Comparison of ENCODE assay signal across 8 cellular contexts in the genomic region with DNA sequence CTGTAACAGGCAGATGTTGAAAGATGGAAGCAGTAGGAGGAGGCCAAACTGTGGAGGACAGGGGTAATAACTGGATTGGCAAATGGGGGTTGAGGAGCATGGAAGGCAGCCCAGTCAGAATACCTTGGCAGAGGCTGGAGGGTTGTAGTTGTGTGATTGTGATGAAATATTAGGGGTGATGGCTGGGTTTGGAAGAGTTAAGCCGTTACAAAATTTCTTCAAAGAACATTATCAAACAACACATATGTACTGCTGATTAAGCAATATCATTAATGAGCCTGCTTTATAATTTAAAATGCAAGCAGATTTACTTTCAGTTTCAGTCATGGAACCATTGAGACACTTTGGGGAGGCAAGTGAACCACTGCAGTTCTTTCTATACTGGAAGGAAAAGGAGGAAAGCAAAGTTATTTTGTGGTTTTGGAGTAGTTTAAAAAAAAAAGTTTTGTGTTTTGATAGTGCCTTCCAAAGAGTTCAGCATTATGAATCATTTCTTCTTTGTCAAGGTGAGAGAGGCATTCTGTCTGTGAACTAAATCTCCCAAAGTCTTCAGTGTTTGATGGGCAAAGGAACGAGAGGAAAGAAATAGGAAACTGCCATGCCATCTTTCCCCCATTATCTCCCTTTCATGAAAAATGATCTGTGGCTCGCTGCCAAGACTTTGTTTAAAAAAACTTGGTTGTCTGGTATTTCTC. TPM values are rescaled to one million over a fixed set of nuclear protein-coding genes. Genes with fewer than 3 reads are reported as not detected.
DNase-seq lines count a peak whose midpoint lies in the region; ATAC-seq and TF ChIP-seq lines count a peak whose summit lies in the region.

No MANE protein-coding gene starts in this region.

- peak overlapping the region; percentile 12 for H3K4me3 ChIP-seq in fibroblast of mammary gland (ENCODE audit: control insufficient read depth, low read depth, low read length)
- H3K4me3 ChIP-seq in gastrocnemius medialis, result peak overlapping the region; percentile 10 to 32 (median 28)

- H3K9me3 ChIP-seq in gastrocnemius medialis, result no peaks in the 10 kb centered on the region

- DNase-seq in NCI-H1417 (lab: John Stamatoyannopoulos, UW) (peak; percentile 3 to 59 (median 17)), NCI-H1417 treated with DMSO at 0.1 percent for 48 hours (lab: John Stamatoyannopoulos, UW) (no peak), fibroblast of mammary gland (ENCODE audit: low read depth) (peak; percentile 97), gastrocnemius medialis (peak; percentile 68 to 86), cortex of kidney (lab: John Stamatoyannopoulos, UW) (no peak)
- no peak for DNase-seq in activated effector memory CD4-positive, alpha-beta T cell treated with Interleukin-2 at 50 U/mL for 16 hours

- intact Hi-C loops in gastrocnemius medialis (cut with DNase I; ENCODE audit: low total_unique reads), result loop anchor here (2.0 kb wide), 1 partner anchor 15 kb away; no protein-coding TSS in a partner anchor

- H3K27me3 ChIP-seq in gastrocnemius medialis, result no peaks in the 10 kb centered on the region

- TF ChIP-seq POLR2A in gastrocnemius medialis (IDR thresholded peaks at IDR 0.05), result peak in 1 of 2 donors; percentile 33

- peaks cover 97% of the 10 kb centered on the region in 2 donors for H3K4me1 ChIP-seq in gastrocnemius medialis

- H3K36me3 ChIP-seq in gastrocnemius medialis, result peaks cover 0 to 17% of the 10 kb centered on the region in 2 donors

- peak overlapping the region; percentile 77 to 84 (median 82) for H3K27ac ChIP-seq in gastrocnemius medialis

- TF ChIP-seq CTCF in fibroblast of mammary gland (conservative IDR thresholded peaks at IDR 0.05; ENCODE audit: control insufficient read depth, insufficient read depth, low read depth, low read length), result no peak
- TF ChIP-seq CTCF in gastrocnemius medialis (IDR thresholded peaks at IDR 0.05 in 4 of 5, conservative IDR thresholded peaks at IDR 0.05 in 1 of 5), result no peak

- ATAC-seq in SK-N-SH treated with all-trans-retinoic acid at 6 μM for 48 hours, result peak; percentile 66
- ATAC-seq in gastrocnemius medialis, result peak; percentile 62 to 85
- no peak for ATAC-seq in GM21786 (IDR thresholded peaks at IDR 0.05; ENCODE audit: unreplicated experiment)

- in situ Hi-C loops in gastrocnemius medialis (cut with MboI; ENCODE audit: low sequenced_read_pairs in 4 of 4), result loop anchor here in 1 of 4 donors (10.0 kb wide), 1 partner anchor 93 kb away; no protein-coding TSS in a partner anchor

TF ChIP-seq in SK-N-SH treated with all-trans-retinoic acid at 6 μM for 48 hours, 23 proteins besides CTCF, POLR2A, EP300 and RAD21 (continues in another document):
- TF ChIP-seq ESRRG (CRISPR knock-in tag; IDR thresholded peaks at IDR 0.05) (no peak), ZFP30 (CRISPR knock-in tag; IDR thresholded peaks at IDR 0.05) (no peak), RARB (CRISPR knock-in tag; IDR thresholded peaks at IDR 0.05) (no peak), ISL1 (CRISPR knock-in tag; IDR thresholded peaks at IDR 0.05) (peak; percentile 94), SNAI2 (CRISPR knock-in tag; IDR thresholded peaks at IDR 0.05) (no peak), BACH2 (CRISPR knock-in tag; IDR thresholded peaks at IDR 0.05; ENCODE audit: borderline replicate concordance) (no peak), ZNF70 (CRISPR knock-in tag; IDR thresholded peaks at IDR 0.05) (no peak), ARNTL (CRISPR knock-in tag; IDR thresholded peaks at IDR 0.05; ENCODE audit: borderline replicate concordance, low read depth) (no peak), ZNF565 (CRISPR knock-in tag; conservative IDR thresholded peaks at IDR 0.05; ENCODE audit: low read depth) (no peak), OSR1 (CRISPR knock-in tag; IDR thresholded peaks at IDR 0.05) (no peak), ZC3H10 (CRISPR knock-in tag; IDR thresholded peaks at IDR 0.05) (no peak), ZFP3 (CRISPR knock-in tag; IDR thresholded peaks at IDR 0.05) (0 out of 2 replicates have a peak, but pooled peaks have one; percentile 31), ZNF8 (CRISPR knock-in tag; IDR thresholded peaks at IDR 0.05) (no peak), CSDC2 (CRISPR knock-in tag; IDR thresholded peaks at IDR 0.05) (no peak), TOX (CRISPR knock-in tag; IDR thresholded peaks at IDR 0.05; ENCODE audit: borderline replicate concordance) (peak; percentile 74)
- TF ChIP-seq, protein P1, sequence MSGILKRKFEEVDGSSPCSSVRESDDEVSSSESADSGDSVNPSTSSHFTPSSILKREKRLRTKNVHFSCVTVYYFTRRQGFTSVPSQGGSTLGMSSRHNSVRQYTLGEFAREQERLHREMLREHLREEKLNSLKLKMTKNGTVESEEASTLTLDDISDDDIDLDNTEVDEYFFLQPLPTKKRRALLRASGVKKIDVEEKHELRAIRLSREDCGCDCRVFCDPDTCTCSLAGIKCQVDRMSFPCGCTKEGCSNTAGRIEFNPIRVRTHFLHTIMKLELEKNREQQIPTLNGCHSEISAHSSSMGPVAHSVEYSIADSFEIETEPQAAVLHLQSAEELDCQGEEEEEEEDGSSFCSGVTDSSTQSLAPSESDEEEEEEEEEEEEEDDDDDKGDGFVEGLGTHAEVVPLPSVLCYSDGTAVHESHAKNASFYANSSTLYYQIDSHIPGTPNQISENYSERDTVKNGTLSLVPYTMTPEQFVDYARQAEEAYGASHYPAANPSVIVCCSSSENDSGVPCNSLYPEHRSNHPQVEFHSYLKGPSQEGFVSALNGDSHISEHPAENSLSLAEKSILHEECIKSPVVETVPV (CRISPR knock-in tag; IDR thresholded peaks at IDR 0.05), result no peak
- TF ChIP-seq, protein P2, sequence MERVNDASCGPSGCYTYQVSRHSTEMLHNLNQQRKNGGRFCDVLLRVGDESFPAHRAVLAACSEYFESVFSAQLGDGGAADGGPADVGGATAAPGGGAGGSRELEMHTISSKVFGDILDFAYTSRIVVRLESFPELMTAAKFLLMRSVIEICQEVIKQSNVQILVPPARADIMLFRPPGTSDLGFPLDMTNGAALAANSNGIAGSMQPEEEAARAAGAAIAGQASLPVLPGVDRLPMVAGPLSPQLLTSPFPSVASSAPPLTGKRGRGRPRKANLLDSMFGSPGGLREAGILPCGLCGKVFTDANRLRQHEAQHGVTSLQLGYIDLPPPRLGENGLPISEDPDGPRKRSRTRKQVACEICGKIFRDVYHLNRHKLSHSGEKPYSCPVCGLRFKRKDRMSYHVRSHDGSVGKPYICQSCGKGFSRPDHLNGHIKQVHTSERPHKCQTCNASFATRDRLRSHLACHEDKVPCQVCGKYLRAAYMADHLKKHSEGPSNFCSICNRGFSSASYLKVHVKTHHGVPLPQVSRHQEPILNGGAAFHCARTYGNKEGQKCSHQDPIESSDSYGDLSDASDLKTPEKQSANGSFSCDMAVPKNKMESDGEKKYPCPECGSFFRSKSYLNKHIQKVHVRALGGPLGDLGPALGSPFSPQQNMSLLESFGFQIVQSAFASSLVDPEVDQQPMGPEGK (CRISPR knock-in tag; IDR thresholded peaks at IDR 0.05; ENCODE audit: borderline replicate concordance), result no peak
- TF ChIP-seq, protein P3, sequence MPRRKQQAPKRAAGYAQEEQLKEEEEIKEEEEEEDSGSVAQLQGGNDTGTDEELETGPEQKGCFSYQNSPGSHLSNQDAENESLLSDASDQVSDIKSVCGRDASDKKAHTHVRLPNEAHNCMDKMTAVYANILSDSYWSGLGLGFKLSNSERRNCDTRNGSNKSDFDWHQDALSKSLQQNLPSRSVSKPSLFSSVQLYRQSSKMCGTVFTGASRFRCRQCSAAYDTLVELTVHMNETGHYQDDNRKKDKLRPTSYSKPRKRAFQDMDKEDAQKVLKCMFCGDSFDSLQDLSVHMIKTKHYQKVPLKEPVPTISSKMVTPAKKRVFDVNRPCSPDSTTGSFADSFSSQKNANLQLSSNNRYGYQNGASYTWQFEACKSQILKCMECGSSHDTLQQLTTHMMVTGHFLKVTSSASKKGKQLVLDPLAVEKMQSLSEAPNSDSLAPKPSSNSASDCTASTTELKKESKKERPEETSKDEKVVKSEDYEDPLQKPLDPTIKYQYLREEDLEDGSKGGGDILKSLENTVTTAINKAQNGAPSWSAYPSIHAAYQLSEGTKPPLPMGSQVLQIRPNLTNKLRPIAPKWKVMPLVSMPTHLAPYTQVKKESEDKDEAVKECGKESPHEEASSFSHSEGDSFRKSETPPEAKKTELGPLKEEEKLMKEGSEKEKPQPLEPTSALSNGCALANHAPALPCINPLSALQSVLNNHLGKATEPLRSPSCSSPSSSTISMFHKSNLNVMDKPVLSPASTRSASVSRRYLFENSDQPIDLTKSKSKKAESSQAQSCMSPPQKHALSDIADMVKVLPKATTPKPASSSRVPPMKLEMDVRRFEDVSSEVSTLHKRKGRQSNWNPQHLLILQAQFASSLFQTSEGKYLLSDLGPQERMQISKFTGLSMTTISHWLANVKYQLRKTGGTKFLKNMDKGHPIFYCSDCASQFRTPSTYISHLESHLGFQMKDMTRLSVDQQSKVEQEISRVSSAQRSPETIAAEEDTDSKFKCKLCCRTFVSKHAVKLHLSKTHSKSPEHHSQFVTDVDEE (CRISPR knock-in tag; IDR thresholded peaks at IDR 0.05), result no peak
- TF ChIP-seq, protein P4, sequence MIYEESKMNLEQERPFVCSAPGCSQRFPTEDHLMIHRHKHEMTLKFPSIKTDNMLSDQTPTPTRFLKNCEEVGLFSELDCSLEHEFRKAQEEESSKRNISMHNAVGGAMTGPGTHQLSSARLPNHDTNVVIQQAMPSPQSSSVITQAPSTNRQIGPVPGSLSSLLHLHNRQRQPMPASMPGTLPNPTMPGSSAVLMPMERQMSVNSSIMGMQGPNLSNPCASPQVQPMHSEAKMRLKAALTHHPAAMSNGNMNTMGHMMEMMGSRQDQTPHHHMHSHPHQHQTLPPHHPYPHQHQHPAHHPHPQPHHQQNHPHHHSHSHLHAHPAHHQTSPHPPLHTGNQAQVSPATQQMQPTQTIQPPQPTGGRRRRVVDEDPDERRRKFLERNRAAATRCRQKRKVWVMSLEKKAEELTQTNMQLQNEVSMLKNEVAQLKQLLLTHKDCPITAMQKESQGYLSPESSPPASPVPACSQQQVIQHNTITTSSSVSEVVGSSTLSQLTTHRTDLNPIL (CRISPR knock-in tag; IDR thresholded peaks at IDR 0.05; ENCODE audit: low read depth), result 0 out of 2 replicates have a peak, but pooled peaks have one; percentile 42

RNA-seq across cellular contexts. Expression of a gene that starts 20.7 kb away (rescaled TPM):
- 100 to 1,000 TPM; 111 to 293 (median 183) TPM for total RNA-seq in gastrocnemius medialis

Comparison
In these comparisons a context has a peak if more than half of its experiments do, and no peak if none do; other contexts are left out.
1. DNase-seq: peak in NCI-H1417 (3 of 3), fibroblast of mammary gland (single experiment) and gastrocnemius medialis (2 of 2); none in NCI-H1417 treated with DMSO at 0.1 percent for 48 hours (single experiment), activated effector memory CD4-positive, alpha-beta T cell treated with Interleukin-2 at 50 U/mL for 16 hours (single experiment) and cortex of kidney (single experiment).